In genomic region chr17:66372182-66372581, GRCh38 we compare ENCODE assay signal across 17 cellular contexts.
DNase-seq lines count a peak whose midpoint lies in the region; ATAC-seq, FAIRE-seq and TF ChIP-seq lines count a peak whose summit lies in the region.
"Had no signal": no experiment of that assay in that cellular context is flagged by ENCODE, and none has a peak within 500 bp of the region (broad histone marks: within the 10 kb centered on the region; RNA-seq: fewer than 3 reads in every experiment).

No MANE protein-coding gene starts in this region.

- H3K36me3 Mint-ChIP-seq in T-helper 1 cell treated with Interleukin-12 subunit alpha and Interleukin-12 subunit beta and Interleukin-4 antibody, amounts not matched to agents 30 μg/mL and 1 μg/mL, for 36 hours (ENCODE audit: low read depth): peaks cover 14% of the 10 kb centered on the region
- peaks cover 0 to 11% of the 10 kb centered on the region in 2 donors for H3K36me3 Mint-ChIP-seq in activated naive CD4-positive, alpha-beta T cell treated with anti-CD3 and anti-CD28 coated beads, Interleukin-2, amount 50 U/mL, for 72 hours
- H3K36me3 Mint-ChIP-seq in CD14-positive monocyte: peaks cover 8 to 20% of the 10 kb centered on the region in 2 donors

- FAIRE-seq in bronchial epithelial cell (lab: Jason Lieb, UNC): no peak

- H3K4me1 Mint-ChIP-seq in T-helper 1 cell treated with Interleukin-12 subunit alpha and Interleukin-12 subunit beta and Interleukin-4 antibody, amounts not matched to agents 30 μg/mL and 1 μg/mL, for 36 hours (ENCODE audit: low read depth): peaks cover 55% of the 10 kb centered on the region
- H3K4me1 Mint-ChIP-seq in CD14-positive monocyte: peaks cover 3% of the 10 kb centered on the region

- no peak overlapping the region for H3K4me3 Mint-ChIP-seq in T-helper 1 cell treated with Interleukin-12 subunit alpha and Interleukin-12 subunit beta and Interleukin-4 antibody, amounts not matched to agents 30 μg/mL and 1 μg/mL, for 36 hours
- H3K4me3 Mint-ChIP-seq in CD14-positive monocyte: no peak overlapping the region
- H3K4me3 Mint-ChIP-seq: CD8-positive, alpha-beta T cell had no signal

- H3K27me3 ChIP-seq in bronchial epithelial cell (ENCODE audit: control insufficient read depth, insufficient read depth, low read length): no peaks in the 10 kb centered on the region
- H3K27me3 ChIP-seq: BE2C, MG63 had no signal

- peak; percentile 67 to 79 for ATAC-seq in activated naive CD4-positive, alpha-beta T cell treated with anti-CD3 and anti-CD28 coated beads, Interleukin-2, amount 50 U/mL, for 72 hours
- ATAC-seq: CD8-positive, alpha-beta T cell had no signal

- H3K27ac Mint-ChIP-seq in T-helper 1 cell treated with Interleukin-12 subunit alpha and Interleukin-12 subunit beta and Interleukin-4 antibody, amounts not matched to agents 30 μg/mL and 1 μg/mL, for 36 hours: peak overlapping the region; percentile 49
- peak overlapping the region; percentile 65 to 84 for H3K27ac Mint-ChIP-seq in activated naive CD4-positive, alpha-beta T cell treated with anti-CD3 and anti-CD28 coated beads, Interleukin-2, amount 50 U/mL, for 72 hours
- no peak overlapping the region for H3K27ac Mint-ChIP-seq in CD14-positive monocyte
- H3K27ac Mint-ChIP-seq: CD8-positive, alpha-beta T cell had no signal

- no peak overlapping the region for H3K4me3 ChIP-seq in bronchial epithelial cell (ENCODE audit: low read depth, low read length)
- H3K4me3 ChIP-seq: MG63 had no signal

- H3K9me3 Mint-ChIP-seq in T-helper 1 cell treated with Interleukin-12 subunit alpha and Interleukin-12 subunit beta and Interleukin-4 antibody, amounts not matched to agents 30 μg/mL and 1 μg/mL, for 36 hours: no peaks in the 10 kb centered on the region
- H3K9me3 Mint-ChIP-seq in activated naive CD4-positive, alpha-beta T cell treated with anti-CD3 and anti-CD28 coated beads, Interleukin-2, amount 50 U/mL, for 72 hours: no peaks in the 10 kb centered on the region
- H3K9me3 Mint-ChIP-seq in CD14-positive monocyte: no peaks in the 10 kb centered on the region
- H3K9me3 Mint-ChIP-seq: CD8-positive, alpha-beta T cell had no signal

- TF ChIP-seq CTCF in bronchial epithelial cell (IDR thresholded peaks at IDR 0.05; ENCODE audit: insufficient read depth, low read length, severe bottlenecking) (no peak), CD14-positive monocyte (IDR thresholded peaks at IDR 0.05) (no peak)

- no peak for DNase-seq in T-helper 1 cell
- DNase-seq in activated naive CD4-positive, alpha-beta T cell treated with anti-CD3 and anti-CD28 coated beads, Interleukin-2, amount 50 U/mL, for 72 hours (ENCODE audit: low spot score in 2 of 2): no peak
- no peak for DNase-seq in activated naive CD4-positive, alpha-beta T cell treated with anti-CD3 and anti-CD28 coated beads, Interleukin-2, amount 50 U/mL, for 16 hours
- peak; percentile 47 for DNase-seq in bronchial epithelial cell (ENCODE audit: low read depth)
- no peak for DNase-seq in CD14-positive monocyte (ENCODE audit: low spot score)
- no peak for DNase-seq in DMS79 treated with DMSO at 0.1 percent for 48 hours (lab: John Stamatoyannopoulos, UW)
- no peak for DNase-seq in Kasumi-1 (lab: John Stamatoyannopoulos, UW)
- DNase-seq: BE2C; CD8-positive, alpha-beta T cell; H7; NCI-H1092; NCI-H146; NCI-H2081; NCI-H510A treated with DMSO at 0.1 percent for 48 hours; NCI-H82 had no signal

- H3K27me3 Mint-ChIP-seq in T-helper 1 cell treated with Interleukin-12 subunit alpha and Interleukin-12 subunit beta and Interleukin-4 antibody, amounts not matched to agents 30 μg/mL and 1 μg/mL, for 36 hours (ENCODE audit: low read depth): no peaks in the 10 kb centered on the region
- H3K27me3 Mint-ChIP-seq in CD14-positive monocyte (ENCODE audit: low read depth in 3 of 3): no peaks in the 10 kb centered on the region

- intact Hi-C loops in CD14-positive monocyte (cut with micrococcal nuclease): no loop called here

- no peaks in the 10 kb centered on the region for H3K36me3 ChIP-seq in bronchial epithelial cell (ENCODE audit: control insufficient read depth, insufficient read depth, low read length)
- H3K36me3 ChIP-seq: BE2C, MG63 had no signal

Comparison
In these comparisons a context has a peak if more than half of its experiments do, and no peak if none do; other contexts are left out.
1. H3K27ac Mint-ChIP-seq: peak in T-helper 1 cell treated with Interleukin-12 subunit alpha and Interleukin-12 subunit beta and Interleukin-4 antibody, amounts not matched to agents 30 μg/mL and 1 μg/mL, for 36 hours (single experiment) and activated naive CD4-positive, alpha-beta T cell treated with anti-CD3 and anti-CD28 coated beads, Interleukin-2, amount 50 U/mL, for 72 hours (2 of 2); none in CD14-positive monocyte (0 of 7).